10 cellular contexts compared by ENCODE assay signal in the genomic region with DNA sequence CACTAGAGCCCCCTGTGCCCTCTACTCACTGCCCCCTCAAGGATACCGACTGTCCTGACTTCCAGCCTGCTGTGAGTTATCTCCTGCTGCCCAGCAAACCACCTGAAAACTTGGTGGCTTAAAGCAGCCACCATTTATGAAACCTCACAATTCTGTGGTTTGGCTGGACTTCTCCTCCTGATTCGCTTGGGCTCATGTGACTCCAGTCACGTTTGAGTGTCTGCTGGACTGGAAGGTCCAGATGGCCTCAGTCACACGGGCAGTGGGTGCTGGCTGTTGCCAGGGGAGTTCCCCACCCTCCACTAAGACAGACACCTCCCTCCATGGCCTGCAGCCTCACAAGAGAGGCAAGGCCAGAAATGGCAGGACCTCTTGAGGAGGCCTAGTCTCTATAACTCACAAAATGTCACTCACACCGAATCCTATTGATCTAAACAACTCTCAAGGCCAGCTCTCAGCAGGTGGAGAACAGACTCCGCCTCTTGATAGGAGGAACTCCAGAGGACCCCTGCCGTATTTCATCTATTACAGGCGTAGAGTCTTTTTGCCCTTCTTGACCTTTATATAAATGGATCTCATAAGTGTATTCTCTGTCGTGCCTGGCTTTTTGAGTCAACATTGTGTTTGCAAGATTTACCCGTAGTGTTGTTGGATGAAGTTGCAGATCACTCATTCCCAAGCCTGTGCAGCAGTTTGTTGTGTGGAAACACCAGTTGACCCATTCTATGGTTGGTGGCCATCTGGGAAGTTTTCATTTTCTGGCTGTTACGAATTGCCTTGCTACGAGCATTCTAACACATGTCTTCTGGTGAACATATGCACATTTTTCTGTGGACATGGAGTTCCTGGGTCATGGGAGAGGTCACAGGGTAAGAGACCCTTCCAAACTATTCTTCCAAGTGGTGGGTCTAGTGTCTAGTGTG. TPM values are rescaled to one million over a fixed set of nuclear protein-coding genes. Genes with fewer than 3 reads are reported as not detected.
A peak's percentile ranks its signal among the peaks of the same experiment; 100 is the strongest.
DNase-seq lines count a peak whose midpoint lies in the region; ATAC-seq, FAIRE-seq and TF ChIP-seq lines count a peak whose summit lies in the region.
"Had no signal": no experiment of that assay in that cellular context is flagged by ENCODE, and none has a peak within 500 bp of the region (broad histone marks: within the 10 kb centered on the region; RNA-seq: fewer than 3 reads in every experiment).

No MANE protein-coding gene starts in this region.

- H3K36me3 ChIP-seq in psoas muscle (ENCODE audit: insufficient read depth in 1 of 2, low read depth in 1 of 2) = peaks cover 0 to 28% of the 10 kb centered on the region in 2 donors

- 66 to 74% (median 71%) methylated on average over 12 of the region's 12 CpGs for WGBS in psoas muscle, 3 donors

- intact Hi-C loops in psoas muscle (cut with DNase I) = loop anchor here in 1 of 2 donors (1.0 kb wide), 1 partner anchor 32 kb away; no protein-coding TSS in a partner anchor
- intact Hi-C loops in CD4-positive, alpha-beta T cell (cut with DNase I, micrococcal nuclease) = no loop called here

- no peak for TF ChIP-seq CTCF in choroid plexus epithelial cell (conservative IDR thresholded peaks at IDR 0.05; ENCODE audit: low read depth, low read length)
- no peak for TF ChIP-seq CTCF in psoas muscle (IDR thresholded peaks at IDR 0.05)
- no peak for TF ChIP-seq CTCF in CD4-positive, alpha-beta T cell (IDR thresholded peaks at IDR 0.05)

- peak overlapping the region; percentile 0 for H3K27ac ChIP-seq in psoas muscle
- no peak overlapping the region for H3K27ac ChIP-seq in CD4-positive, alpha-beta T cell (ENCODE audit: low read depth, low read length)

- no peaks in the 10 kb centered on the region for H3K27me3 ChIP-seq in psoas muscle (ENCODE audit: insufficient read depth in 3 of 3, low read length in 2 of 3)
- no peaks in the 10 kb centered on the region for H3K27me3 ChIP-seq in CD4-positive, alpha-beta T cell (ENCODE audit: control insufficient read depth, insufficient read depth, low read length)

- CTCF ChIA-PET in CD4-positive, alpha-beta T cell (lab: Charles Lee) = no interaction called here

- H3K4me1 ChIP-seq in psoas muscle = peaks cover 61% of the 10 kb centered on the region

- FAIRE-seq in frontal cortex (lab: Jason Lieb, UNC) = no peak
- FAIRE-seq: A204.1 had no signal

- H3K27ac Mint-ChIP-seq in CD4-positive, alpha-beta T cell = no peak overlapping the region

- H3K4me1 Mint-ChIP-seq in CD4-positive, alpha-beta T cell (ENCODE audit: low read depth) = peaks cover 42% of the 10 kb centered on the region

- H3K9me3 Mint-ChIP-seq in CD4-positive, alpha-beta T cell = no peaks in the 10 kb centered on the region

- ATAC-seq in HG02973 (IDR thresholded peaks at IDR 0.05; ENCODE audit: unreplicated experiment) (peak; percentile 48), psoas muscle (peak in 1 of 4 donors; percentile 15)
- ATAC-seq in CD4-positive, alpha-beta T cell (ENCODE audit: poor library complexity) = no peak
- ATAC-seq: Panc1 had no signal

- H3K36me3 Mint-ChIP-seq in CD4-positive, alpha-beta T cell (ENCODE audit: low read depth) = peaks cover 7% of the 10 kb centered on the region

- no peaks in the 10 kb centered on the region for H3K27me3 Mint-ChIP-seq in CD4-positive, alpha-beta T cell

- no peak overlapping the region for H3K4me3 Mint-ChIP-seq in CD4-positive, alpha-beta T cell

- no peaks in the 10 kb centered on the region for H3K9me3 ChIP-seq in psoas muscle
- H3K9me3 ChIP-seq in CD4-positive, alpha-beta T cell (ENCODE audit: control insufficient read depth, low read length) = no peaks in the 10 kb centered on the region

- POLR2A ChIA-PET in CD4-positive, alpha-beta T cell (lab: Charles Lee) = no interaction called here

- H3K4me3 ChIP-seq in choroid plexus epithelial cell (ENCODE audit: low read depth, low read length) (no peak overlapping the region), psoas muscle (no peak overlapping the region)

- DNase-seq in NCI-H1417 (lab: John Stamatoyannopoulos, UW) = peak in 2 of 3 experiments; percentile 44 to 52
- no peak for DNase-seq in NCI-H1417 treated with DMSO at 0.1 percent for 48 hours (lab: John Stamatoyannopoulos, UW)
- peak; percentile 40 for DNase-seq in choroid plexus epithelial cell (ENCODE audit: low read depth)
- DNase-seq in psoas muscle = peak in 1 of 2 donors; percentile 48
- no peak for DNase-seq in foreskin melanocyte
- no peak for DNase-seq in CD4-positive, alpha-beta T cell
- DNase-seq in frontal cortex (ENCODE audit: low spot score in 2 of 2) = no peak

RNA-seq across cellular contexts. Expression of a gene that starts 48.3 kb away (rescaled TPM):
- total RNA-seq in psoas muscle (10 to 100 TPM; 30.0 to 37.6 (median 35.4) TPM), frontal cortex (19.6 TPM)
- 10 to 100 TPM; 10.4 to 24.3 (median 22.0) TPM for polyA plus RNA-seq in psoas muscle
- 10 to 100 TPM; 14.6 to 15.5 TPM for total RNA-seq in CD4-positive, alpha-beta T cell

Comparison
In these comparisons a context has a peak if more than half of its experiments do, and no peak if none do; other contexts are left out.
1. DNase-seq: peak in NCI-H1417 (2 of 3) and choroid plexus epithelial cell (single experiment); none in NCI-H1417 treated with DMSO at 0.1 percent for 48 hours (single experiment), foreskin melanocyte (single experiment), CD4-positive, alpha-beta T cell (0 of 10) and frontal cortex (0 of 2).